1 cellular context compared by ENCODE assay signal in the genomic region with DNA sequence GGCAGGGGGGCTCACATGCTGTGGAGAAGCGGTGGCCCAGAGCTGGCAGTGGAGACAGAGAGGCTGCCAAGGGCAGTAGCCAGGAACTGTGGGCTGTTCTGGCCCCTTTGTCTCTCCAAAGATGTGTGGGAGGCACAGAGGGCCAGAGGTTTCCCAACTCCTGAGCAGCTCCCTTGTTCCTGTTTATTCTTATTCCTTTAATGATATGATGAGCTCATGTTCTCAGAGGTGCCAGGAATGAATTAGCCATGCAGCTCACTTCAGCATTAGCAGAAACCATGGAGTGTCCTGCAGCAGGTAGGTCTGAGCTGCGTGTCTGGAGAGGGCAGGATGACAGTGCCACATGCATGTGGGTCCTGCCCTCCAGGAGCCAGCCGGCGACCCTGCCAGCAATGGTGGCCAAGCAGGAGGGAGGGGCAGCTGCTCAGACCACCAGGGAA.
TF ChIP-seq lines count a peak whose summit lies in the region.

No MANE protein-coding gene starts in this region.

TF ChIP-seq in H1, 55 proteins besides CTCF, POLR2A, EP300 and RAD21:
- TF ChIP-seq CHD1 (IDR thresholded peaks at IDR 0.05; ENCODE audit: low read depth, low read length) (no peak), RXRA (IDR thresholded peaks at IDR 0.05; ENCODE audit: insufficient read depth, low read depth, low read length) (no peak), PHF8 (conservative IDR thresholded peaks at IDR 0.05; ENCODE audit: low read depth, low read length) (no peak), TBP (IDR thresholded peaks at IDR 0.05; ENCODE audit: low read depth, low read length) (no peak), CHD2 (IDR thresholded peaks at IDR 0.05; ENCODE audit: low read length) (no peak), JUND (IDR thresholded peaks at IDR 0.05; ENCODE audit: low read length) (no peak), YY1 (IDR thresholded peaks at IDR 0.05; ENCODE audit: low read depth, low read length) (no peak), ASH2L (IDR thresholded peaks at IDR 0.05; ENCODE audit: low read length) (no peak), JUN (IDR thresholded peaks at IDR 0.05; ENCODE audit: low read depth, low read length) (no peak), EGR1 (IDR thresholded peaks at IDR 0.05; ENCODE audit: borderline replicate concordance, low read depth, low read length) (no peak), TCF12 (IDR thresholded peaks at IDR 0.05; ENCODE audit: low read depth, low read length) (no peak), GTF2F1 (IDR thresholded peaks at IDR 0.05; ENCODE audit: borderline replicate concordance, low read depth, low read length) (no peak), BCL11A (IDR thresholded peaks at IDR 0.05; ENCODE audit: low read depth in 2 of 2, low read length in 2 of 2) (no peak)
- TF ChIP-seq, protein P1, sequence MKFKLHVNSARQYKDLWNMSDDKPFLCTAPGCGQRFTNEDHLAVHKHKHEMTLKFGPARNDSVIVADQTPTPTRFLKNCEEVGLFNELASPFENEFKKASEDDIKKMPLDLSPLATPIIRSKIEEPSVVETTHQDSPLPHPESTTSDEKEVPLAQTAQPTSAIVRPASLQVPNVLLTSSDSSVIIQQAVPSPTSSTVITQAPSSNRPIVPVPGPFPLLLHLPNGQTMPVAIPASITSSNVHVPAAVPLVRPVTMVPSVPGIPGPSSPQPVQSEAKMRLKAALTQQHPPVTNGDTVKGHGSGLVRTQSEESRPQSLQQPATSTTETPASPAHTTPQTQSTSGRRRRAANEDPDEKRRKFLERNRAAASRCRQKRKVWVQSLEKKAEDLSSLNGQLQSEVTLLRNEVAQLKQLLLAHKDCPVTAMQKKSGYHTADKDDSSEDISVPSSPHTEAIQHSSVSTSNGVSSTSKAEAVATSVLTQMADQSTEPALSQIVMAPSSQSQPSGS (IDR thresholded peaks at IDR 0.05; ENCODE audit: low read length), result no peak
- TF ChIP-seq, protein P2, sequence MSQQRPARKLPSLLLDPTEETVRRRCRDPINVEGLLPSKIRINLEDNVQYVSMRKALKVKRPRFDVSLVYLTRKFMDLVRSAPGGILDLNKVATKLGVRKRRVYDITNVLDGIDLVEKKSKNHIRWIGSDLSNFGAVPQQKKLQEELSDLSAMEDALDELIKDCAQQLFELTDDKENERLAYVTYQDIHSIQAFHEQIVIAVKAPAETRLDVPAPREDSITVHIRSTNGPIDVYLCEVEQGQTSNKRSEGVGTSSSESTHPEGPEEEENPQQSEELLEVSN (IDR thresholded peaks at IDR 0.05), result no peak
TF ChIP-seq in H1: peak in this region for 0.
